8 cellular contexts compared by ENCODE assay signal in genomic region chr1:213622365-213623087, GRCh38.
DNase-seq lines count a peak whose midpoint lies in the region; ATAC-seq lines count a peak whose summit lies in the region.

No MANE protein-coding gene starts in this region.

- DNase-seq in stimulated activated CD4-positive, alpha-beta T cell treated with anti-CD3 and anti-CD28 coated beads, Interleukin-15, amount 100 ng/mL, for 24 hours = peak; percentile 25
- DNase-seq in stimulated activated CD4-positive, alpha-beta T cell treated with anti-CD3 and anti-CD28 coated beads, Interleukin-4, amount 100 ng/mL, for 4 hours = no peak
- DNase-seq in SW480 (ENCODE audit: low spot score) (peak; percentile 53), iPS-NIHi11 (ENCODE audit: low spot score) (no peak), glomerular visceral epithelial cell (ENCODE audit: extremely low spot score) (no peak)

- ATAC-seq in HG03025 (IDR thresholded peaks at IDR 0.05; ENCODE audit: low FRiP score, unreplicated experiment) (peak; percentile 65), esophagus mucosa (no peak), HG03135 (IDR thresholded peaks at IDR 0.05; ENCODE audit: unreplicated experiment) (no peak)

Comparison
In these comparisons a context has a peak if more than half of its experiments do, and no peak if none do; other contexts are left out.
1. DNase-seq: peak in stimulated activated CD4-positive, alpha-beta T cell treated with anti-CD3 and anti-CD28 coated beads, Interleukin-15, amount 100 ng/mL, for 24 hours (single experiment) and SW480 (single experiment); none in stimulated activated CD4-positive, alpha-beta T cell treated with anti-CD3 and anti-CD28 coated beads, Interleukin-4, amount 100 ng/mL, for 4 hours (0 of 2), iPS-NIHi11 (single experiment) and glomerular visceral epithelial cell (single experiment).